ENCODE assay signal across 1 cellular context in the genomic region with DNA sequence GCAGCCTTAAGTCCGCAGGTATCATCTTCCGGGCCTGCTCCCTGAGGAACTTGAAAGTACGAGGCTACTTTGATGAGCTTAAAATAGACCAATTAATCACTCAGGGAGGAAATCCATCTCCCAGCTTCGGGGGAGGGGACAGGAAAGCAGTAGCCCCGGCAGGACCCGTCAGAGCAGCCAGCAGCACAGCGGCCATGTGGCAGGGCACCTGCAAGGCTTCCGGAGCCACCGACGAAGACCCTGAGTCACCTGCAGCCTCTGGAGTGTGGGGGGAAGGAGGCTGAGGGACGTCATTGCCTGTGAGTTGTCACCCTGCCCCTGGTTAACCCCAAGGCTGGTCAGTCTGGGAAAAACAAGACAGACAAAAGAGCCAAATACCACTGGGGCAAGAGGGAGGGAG.
TF ChIP-seq lines count a peak whose summit lies in the region.

No MANE protein-coding gene starts in this region.

TF ChIP-seq in HCT116, 20 proteins besides CTCF, POLR2A, EP300 and RAD21 (continued from another document):
- TF ChIP-seq, protein P1, sequence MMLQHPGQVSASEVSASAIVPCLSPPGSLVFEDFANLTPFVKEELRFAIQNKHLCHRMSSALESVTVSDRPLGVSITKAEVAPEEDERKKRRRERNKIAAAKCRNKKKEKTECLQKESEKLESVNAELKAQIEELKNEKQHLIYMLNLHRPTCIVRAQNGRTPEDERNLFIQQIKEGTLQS (IDR thresholded peaks at IDR 0.05) = no peak
